8 cellular contexts compared by ENCODE assay signal in the genomic region with DNA sequence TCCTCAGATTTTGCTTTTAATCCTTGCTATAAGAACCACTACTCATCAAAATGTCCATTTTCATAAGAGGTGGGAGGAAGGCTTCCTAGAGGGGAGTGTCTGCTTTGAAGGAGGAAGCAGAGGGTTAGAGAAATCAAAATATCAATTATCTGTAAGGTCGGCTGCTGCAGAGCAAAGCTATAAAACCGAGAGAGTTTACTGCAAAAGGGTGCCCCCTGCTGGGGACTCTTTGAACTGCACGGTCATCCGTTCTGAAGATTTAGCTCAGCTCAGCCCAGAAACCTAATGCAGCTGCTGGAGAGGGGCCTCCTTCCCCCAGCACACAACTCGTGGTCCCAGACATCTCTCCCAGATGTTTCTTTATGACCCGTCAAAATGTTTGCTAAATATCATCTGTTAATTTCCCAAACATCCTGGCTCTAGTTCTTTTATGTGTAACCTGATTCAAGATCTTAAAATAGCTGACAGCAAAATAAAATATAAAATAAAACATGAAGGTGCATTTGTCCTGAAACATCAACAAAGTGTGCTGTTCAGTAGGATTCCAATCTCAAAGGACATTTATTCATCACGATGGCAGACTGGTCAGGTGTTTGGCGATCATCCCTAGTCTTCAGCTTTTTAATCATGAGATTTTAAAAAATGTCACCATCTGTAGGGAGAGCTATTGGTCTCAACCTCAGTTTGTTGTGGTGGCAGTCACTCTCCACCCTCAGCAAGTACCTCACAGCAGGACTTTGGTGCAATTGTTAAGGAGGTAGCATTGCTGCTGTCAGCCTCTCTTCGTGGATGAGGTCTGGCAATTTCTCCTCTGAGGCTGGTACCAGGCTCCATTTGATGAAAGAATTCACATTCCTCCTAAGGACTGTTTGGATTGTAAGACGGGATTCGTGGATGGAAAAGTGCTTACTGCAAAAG.
DNase-seq lines count a peak whose midpoint lies in the region; ATAC-seq, FAIRE-seq and TF ChIP-seq lines count a peak whose summit lies in the region.

No MANE protein-coding gene starts in this region.

- no peak overlapping the region for H3K27ac Mint-ChIP-seq in activated T-cell treated with anti-CD3 and anti-CD28 coated beads, Interleukin-2, amount 50 U/mL, for 24 hours

- H3F3A ChIP-seq in PC-3 (ENCODE audit: low read length, unreplicated experiment), result no peaks in the 10 kb centered on the region

- no peak overlapping the region for H3K4me3 ChIP-seq in A549
- no peak overlapping the region for H3K4me3 ChIP-seq in PC-3 (ENCODE audit: low read length)
- H3K4me3 ChIP-seq in fibroblast of pulmonary artery (replicated peaks; ENCODE audit: low read depth, low read length), result no peak overlapping the region
- H3K4me3 ChIP-seq in neuronal stem cell (ENCODE audit: low read length in 2 of 2), result no peak overlapping the region
- H3K4me3 ChIP-seq in stomach smooth muscle (ENCODE audit: low read length in 2 of 2), result no peak overlapping the region

- ATAC-seq in A549, result peak; percentile 87 to 93
- ATAC-seq in GM18517 (IDR thresholded peaks at IDR 0.05; ENCODE audit: unreplicated experiment), result peak; percentile 63
- ATAC-seq in PC-3, result peak; percentile 78

- no peak for TF ChIP-seq POLR2A in A549 (IDR thresholded peaks at IDR 0.05; ENCODE audit: low read length)

- H2AK5ac ChIP-seq in neuronal stem cell (ENCODE audit: low read depth, low read length), result no peak overlapping the region

- no peaks in the 10 kb centered on the region for H3K79me2 ChIP-seq in PC-3 (ENCODE audit: low read length)

- FAIRE-seq in A549 (lab: Jason Lieb, UNC), result no peak

- no peaks in the 10 kb centered on the region for H3K79me1 ChIP-seq in neuronal stem cell (ENCODE audit: low read depth, low read length)

- H3K9me3 Mint-ChIP-seq in activated T-cell treated with anti-CD3 and anti-CD28 coated beads, Interleukin-2, amount 50 U/mL, for 24 hours, result no peaks in the 10 kb centered on the region

- H3K4me2 ChIP-seq in A549 (peak overlapping the region; percentile 41; the same call in 2 of the 3 replicates), PC-3 (ENCODE audit: low read length) (no peak overlapping the region), neuronal stem cell (ENCODE audit: insufficient read depth, low read length, poor library complexity, severe bottlenecking) (no peak overlapping the region)

- DNase-seq in A549 (ENCODE audit: low read depth in 1 of 2, low spot score in 1 of 2) (peak; percentile 31 to 59), KBM-7 (peak; percentile 74), PC-3 (peak; percentile 92), fibroblast of pulmonary artery (ENCODE audit: low read depth) (peak; percentile 77), neuronal stem cell (ENCODE audit: low spot score) (peak; percentile 76)
- peak; percentile 88 for DNase-seq in activated T-cell treated with anti-CD3 and anti-CD28 coated beads, Interleukin-2, amount 50 U/mL, for 24 hours

- H3K23ac ChIP-seq in neuronal stem cell (ENCODE audit: low read depth, low read length, poor library complexity), result no peak overlapping the region

- H4K20me1 ChIP-seq in PC-3 (ENCODE audit: low read length), result no peaks in the 10 kb centered on the region

- no peak overlapping the region for H2AFZ ChIP-seq in PC-3 (ENCODE audit: low read length)
- H2AFZ ChIP-seq in neuronal stem cell (ENCODE audit: low read length), result peak overlapping the region; percentile 80

- no peak overlapping the region for H3K4me3 Mint-ChIP-seq in activated T-cell treated with anti-CD3 and anti-CD28 coated beads, Interleukin-2, amount 50 U/mL, for 24 hours

- TF ChIP-seq EP300 in A549 (IDR thresholded peaks at IDR 0.05), result no peak

- H3K27me3 Mint-ChIP-seq in activated T-cell treated with anti-CD3 and anti-CD28 coated beads, Interleukin-2, amount 50 U/mL, for 24 hours, result peaks cover 54% of the 10 kb centered on the region

- in situ Hi-C loops in KBM-7 (cut with MboI; ENCODE audit: low pct_unique_long_range_greater_than_20kb, low sequenced_read_pairs), result loop anchor here (25.0 kb wide), 1 partner anchor 318 kb away; a partner anchor contains a TSS

- CTCF ChIA-PET in A549 (lab: Yijun Ruan, JAX), result interaction anchor here (0.6 to 9.6 kb wide), 61 partner anchors 9 to 361 kb away, joined by 3 to 181 read pairs (median 4); a partner anchor contains a TSS
- CTCF ChIA-PET in PC-3 (lab: Charles Lee), result interaction anchor here (0.5 to 1.8 kb wide), 23 partner anchors 9 to 1083 kb away, joined by 3 to 52 read pairs (median 5); a partner anchor contains a TSS

- POLR2A ChIA-PET in A549 (lab: Yijun Ruan, JAX) (interaction anchor here (0.8 to 1.1 kb wide), 3 partner anchors 10 to 314 kb away, joined by 3 to 7 read pairs (median 5); a partner anchor contains a TSS), PC-3 (lab: Charles Lee; ENCODE audit: unreplicated experiment) (interaction anchor here (0.6 kb wide), 1 partner anchor 246 kb away, joined by 6 read pairs; no protein-coding TSS in a partner anchor)

- no peak overlapping the region for H2BK120ac ChIP-seq in neuronal stem cell (ENCODE audit: low read depth, low read length)

- peak; percentile 83 to 86 for TF ChIP-seq RAD21 in A549 (conservative IDR thresholded peaks at IDR 0.05 in 1 of 2, IDR thresholded peaks at IDR 0.05 in 1 of 2)

- H3K9ac ChIP-seq in PC-3 (ENCODE audit: low read length) (no peak overlapping the region), neuronal stem cell (ENCODE audit: low read depth, low read length, poor library complexity) (no peak overlapping the region), stomach smooth muscle (ENCODE audit: low read length in 2 of 2) (no peak overlapping the region)

- H3K14ac ChIP-seq in neuronal stem cell (ENCODE audit: low read length), result no peak overlapping the region

- intact Hi-C loops in PC-3 (cut with micrococcal nuclease), result loop anchor here (1.0 to 2.0 kb wide), 4 partner anchors 99 to 315 kb away; no protein-coding TSS in a partner anchor

- H3K4ac ChIP-seq in neuronal stem cell (ENCODE audit: low read length), result no peak overlapping the region

- H3K18ac ChIP-seq in neuronal stem cell (ENCODE audit: low read length), result no peak overlapping the region

- no peak overlapping the region for H2BK5ac ChIP-seq in neuronal stem cell (ENCODE audit: low read length)

- WGBS in A549 (ENCODE audit: missing lambda C conversion rate), result 18% methylated on average over 11 of the region's 11 CpGs
- WGBS in neuronal stem cell (ENCODE audit: extremely low coverage in 2 of 2, insufficient read length in 2 of 2, insufficient replicate concordance in 1 of 2), 2 donors, result no CpG with 5 or more reads among the region's 11 CpGs

- no peak overlapping the region for H3K27ac ChIP-seq in A549
- H3K27ac ChIP-seq in PC-3 (ENCODE audit: low read length), result no peak overlapping the region
- no peak overlapping the region for H3K27ac ChIP-seq in neuronal stem cell (replicated peaks; ENCODE audit: low read length)
- peak overlapping the region; percentile 19 for H3K27ac ChIP-seq in stomach smooth muscle (ENCODE audit: low read length)

- no peaks in the 10 kb centered on the region for H3K36me3 Mint-ChIP-seq in activated T-cell treated with anti-CD3 and anti-CD28 coated beads, Interleukin-2, amount 50 U/mL, for 24 hours (ENCODE audit: low read depth)

- H2BK15ac ChIP-seq in neuronal stem cell (ENCODE audit: low read length), result no peak overlapping the region

- TF ChIP-seq CTCF in A549 (IDR thresholded peaks at IDR 0.05) (peak; percentile 90), PC-3 (conservative IDR thresholded peaks at IDR 0.05; ENCODE audit: low read depth, low read length) (peak; percentile 92), fibroblast of pulmonary artery (IDR thresholded peaks at IDR 0.05; ENCODE audit: low read length, missing control alignments) (peak; percentile 87)

- H3K9me3 ChIP-seq in A549, result no peaks in the 10 kb centered on the region
- H3K9me3 ChIP-seq in PC-3 (ENCODE audit: low read length), result no peaks in the 10 kb centered on the region
- no peaks in the 10 kb centered on the region for H3K9me3 ChIP-seq in neuronal stem cell (replicated peaks in 1 of 2; ENCODE audit: control insufficient read depth in 2 of 2, insufficient read depth in 1 of 2, low read depth in 1 of 2, low read length in 2 of 2)
- H3K9me3 ChIP-seq in stomach smooth muscle (ENCODE audit: control insufficient read depth in 2 of 2, low read length in 2 of 2), result no peaks in the 10 kb centered on the region

- no peak overlapping the region for H4K8ac ChIP-seq in neuronal stem cell (ENCODE audit: low read depth, low read length)

- no peaks in the 10 kb centered on the region for H3K27me3 ChIP-seq in PC-3 (ENCODE audit: low read length)
- H3K27me3 ChIP-seq in neuronal stem cell (ENCODE audit: control insufficient read depth in 3 of 3, insufficient read depth in 3 of 3, low read depth in 1 of 3, low read length in 3 of 3), result no peaks in the 10 kb centered on the region
- H3K27me3 ChIP-seq in stomach smooth muscle (ENCODE audit: control insufficient read depth in 1 of 2, insufficient read depth in 2 of 2, low read length in 2 of 2), result peaks cover 5 to 7% of the 10 kb centered on the region in 2 donors

- no peaks in the 10 kb centered on the region for H3K9me2 ChIP-seq in PC-3 (replicated peaks; ENCODE audit: low read length)

- no peak overlapping the region for H4K91ac ChIP-seq in neuronal stem cell (ENCODE audit: low read depth, low read length, poor library complexity)

- peaks cover 1% of the 10 kb centered on the region for H3K4me1 Mint-ChIP-seq in activated T-cell treated with anti-CD3 and anti-CD28 coated beads, Interleukin-2, amount 50 U/mL, for 24 hours (ENCODE audit: low read depth)

- BruUV-seq in PC-3 (replicated peaks; lab: Mats Ljungman, UMichigan), result no TSS peak

- H3K4me1 ChIP-seq in A549 (no peaks in the 10 kb centered on the region), PC-3 (ENCODE audit: insufficient read depth, low read length) (no peaks in the 10 kb centered on the region), neuronal stem cell (ENCODE audit: control insufficient read depth in 2 of 2, insufficient read depth in 1 of 2, low read depth in 1 of 2, low read length in 2 of 2) (peaks cover 5 to 14% of the 10 kb centered on the region in 2 donors), stomach smooth muscle (ENCODE audit: control insufficient read depth, insufficient read depth, low read length) (no peaks in the 10 kb centered on the region)

- H2BK12ac ChIP-seq in neuronal stem cell (ENCODE audit: low read length), result no peak overlapping the region

- H3K36me3 ChIP-seq in PC-3 (ENCODE audit: low read depth, low read length) (no peaks in the 10 kb centered on the region), neuronal stem cell (replicated peaks in 1 of 2; ENCODE audit: control insufficient read depth in 2 of 2, insufficient read depth in 2 of 2, low read length in 2 of 2) (no peaks in the 10 kb centered on the region), stomach smooth muscle (ENCODE audit: control insufficient read depth in 2 of 2, insufficient read depth in 2 of 2, low read length in 2 of 2) (no peaks in the 10 kb centered on the region)

TF ChIP-seq in A549, 52 proteins besides CTCF, POLR2A, EP300 and RAD21 (continues in another document):
- no peak for TF ChIP-seq SREBF2 (IDR thresholded peaks at IDR 0.05)
- peak; percentile 96 for TF ChIP-seq SMC3 (IDR thresholded peaks at IDR 0.05)
- no peak for TF ChIP-seq PHF8 (IDR thresholded peaks at IDR 0.05; ENCODE audit: borderline replicate concordance, low read depth)
- TF ChIP-seq, protein P1, sequence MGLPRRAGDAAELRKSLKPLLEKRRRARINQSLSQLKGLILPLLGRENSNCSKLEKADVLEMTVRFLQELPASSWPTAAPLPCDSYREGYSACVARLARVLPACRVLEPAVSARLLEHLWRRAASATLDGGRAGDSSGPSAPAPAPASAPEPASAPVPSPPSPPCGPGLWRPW (IDR thresholded peaks at IDR 0.05), result no peak
